In the genomic region with DNA sequence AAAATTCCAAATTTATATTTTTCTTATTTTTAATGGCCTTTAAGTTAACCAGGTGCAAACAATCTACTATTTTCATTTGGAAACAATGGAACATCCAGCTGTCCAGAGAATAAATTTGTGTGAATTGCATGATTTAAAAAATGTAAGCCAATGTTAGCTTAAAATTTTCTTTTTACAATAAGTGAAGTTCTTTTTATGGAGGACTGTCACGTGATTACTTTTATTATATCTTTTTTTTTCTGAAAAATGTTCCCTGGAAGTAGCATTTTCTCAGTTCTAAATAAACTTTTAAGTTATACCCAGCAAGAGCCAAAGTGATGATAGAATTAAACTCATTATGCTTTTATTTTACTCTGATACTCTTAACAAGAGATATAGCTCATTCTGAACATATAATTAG, we compare ENCODE assay signal across 33 cellular contexts.
DNase-seq lines count a peak whose midpoint lies in the region; ATAC-seq, FAIRE-seq and TF ChIP-seq lines count a peak whose summit lies in the region.
"Had no signal": no experiment of that assay in that cellular context is flagged by ENCODE, and none has a peak within 500 bp of the region (broad histone marks: within the 10 kb centered on the region; RNA-seq: fewer than 3 reads in every experiment).

No MANE protein-coding gene starts in this region.

- RAD21 ChIA-PET in GM12878 (lab: Charles Lee; ENCODE audit: unreplicated experiment) = no interaction called here

- H3K79me2 ChIP-seq in HepG2 (ENCODE audit: insufficient read depth, low read length) (no peaks in the 10 kb centered on the region), GM12878 (ENCODE audit: control insufficient read depth, insufficient read depth, low read length) (no peaks in the 10 kb centered on the region), K562 (ENCODE audit: control insufficient read depth, insufficient read depth, low read length) (no peaks in the 10 kb centered on the region)

- TF ChIP-seq POLR2A in HepG2 (IDR thresholded peaks at IDR 0.05; ENCODE audit: insufficient read depth in 1 of 2, low read depth in 2 of 2, low read length in 2 of 2) (no peak), right lobe of liver (IDR thresholded peaks at IDR 0.05) (no peak), GM12878 (IDR thresholded peaks at IDR 0.05; ENCODE audit: low read depth, low read length) (no peak), K562 (conservative IDR thresholded peaks at IDR 0.05) (no peak)

- SMC1A ChIA-PET in GM12878 (lab: Charles Lee; ENCODE audit: uncharacterized antibody, unreplicated experiment) = no interaction called here

- H3K27ac ChIP-seq in HepG2 (ENCODE audit: extremely low read length, insufficient read depth, low read length) (no peak overlapping the region), right lobe of liver (no peak overlapping the region), GM12878 (ENCODE audit: control insufficient read depth, insufficient read depth) (no peak overlapping the region), K562 (ENCODE audit: extremely low read depth, low read depth, low read length) (no peak overlapping the region)
- H3K27ac ChIP-seq: 22Rv1; A549; BLaER1; BLaER1 treated with 17β-estradiol and CSF1 and Interleukin-3, amounts not matched to agents 10 nM and 100 nM; C4-2B had no signal

- TF ChIP-seq CTCF in HepG2 (CRISPR knock-in tag; IDR thresholded peaks at IDR 0.05) = no peak
- TF ChIP-seq CTCF in right lobe of liver (IDR thresholded peaks at IDR 0.05) = no peak
- no peak for TF ChIP-seq CTCF in GM12878 (IDR thresholded peaks at IDR 0.05 in 2 of 3, conservative IDR thresholded peaks at IDR 0.05 in 1 of 3; ENCODE audit: control insufficient read depth in 2 of 3, extremely low read depth in 1 of 3, insufficient read depth in 1 of 3, low read depth in 3 of 3, low read length in 3 of 3)
- TF ChIP-seq CTCF in K562 (IDR thresholded peaks at IDR 0.05 in 2 of 3, conservative IDR thresholded peaks at IDR 0.05 in 1 of 3; ENCODE audit: insufficient read depth in 2 of 3, low read depth in 1 of 3, low read length in 3 of 3) = no peak

- no peak for TF ChIP-seq EP300 in HepG2 (IDR thresholded peaks at IDR 0.05; ENCODE audit: low read depth in 2 of 2, low read length in 2 of 2)
- no peak for TF ChIP-seq EP300 in HepG2 (CRISPR knock-in tag; IDR thresholded peaks at IDR 0.05; ENCODE audit: borderline replicate concordance)
- TF ChIP-seq EP300 in GM12878 (IDR thresholded peaks at IDR 0.05; ENCODE audit: borderline replicate concordance in 1 of 2, control insufficient read depth in 1 of 2, low read depth in 2 of 2, low read length in 2 of 2) = no peak
- TF ChIP-seq EP300 in K562 (IDR thresholded peaks at IDR 0.05; ENCODE audit: low read length) = no peak

- no peaks in the 10 kb centered on the region for H3K27me3 ChIP-seq in HepG2 (ENCODE audit: control insufficient read depth in 1 of 2, insufficient read depth in 2 of 2, low read length in 2 of 2)
- H3K27me3 ChIP-seq in right lobe of liver = no peaks in the 10 kb centered on the region
- H3K27me3 ChIP-seq in GM12878 (replicated peaks in 1 of 2; ENCODE audit: control insufficient read depth in 2 of 2, insufficient read depth in 2 of 2, low read length in 1 of 2) = no peaks in the 10 kb centered on the region
- H3K27me3 ChIP-seq in K562 (ENCODE audit: control insufficient read depth in 2 of 2, insufficient read depth in 2 of 2, low read length in 2 of 2) = no peaks in the 10 kb centered on the region
- H3K27me3 ChIP-seq: BE2C; BLaER1; BLaER1 treated with 17β-estradiol and CSF1 and Interleukin-3, amounts not matched to agents 10 nM and 100 nM had no signal

- FAIRE-seq in HepG2 (lab: Jason Lieb, UNC) (no peak), GM12878 (lab: Jason Lieb, UNC) (no peak), K562 (lab: Jason Lieb, UNC) (no peak)
- FAIRE-seq: A204.1, A549, D721Med had no signal

- no peak overlapping the region for H2AFZ ChIP-seq in HepG2 (ENCODE audit: low read length)
- H2AFZ ChIP-seq in GM12878 (ENCODE audit: control insufficient read depth, low read depth, low read length) = no peak overlapping the region
- H2AFZ ChIP-seq in K562 (ENCODE audit: low read depth, low read length) = no peak overlapping the region

- CTCF ChIA-PET in HepG2 (lab: Yijun Ruan, JAX; ENCODE audit: low intra/inter-chr PET ratio, low total read pairs) = no interaction called here
- CTCF ChIA-PET in GM12878 (lab: Yijun Ruan, JAX) = interaction anchor here (2.1 kb wide), 1 partner anchor 13 kb away, joined by 5 read pairs; no protein-coding TSS in a partner anchor
- CTCF ChIA-PET in K562 (lab: Yijun Ruan, JAX; ENCODE audit: low intra/inter-chr PET ratio) = no interaction called here

- H3K4me3 ChIP-seq in HepG2 (replicated peaks in 1 of 3; ENCODE audit: insufficient read depth in 1 of 3, low read depth in 2 of 3, low read length in 3 of 3) (no peak overlapping the region), right lobe of liver (no peak overlapping the region), GM12878 (no peak overlapping the region), K562 (no peak overlapping the region)
- H3K4me3 ChIP-seq: A549; BLaER1; BLaER1 treated with 17β-estradiol and CSF1 and Interleukin-3, amounts not matched to agents 10 nM and 100 nM had no signal

- H3K9ac ChIP-seq in HepG2 (ENCODE audit: insufficient read depth, low read depth, low read length) = no peak overlapping the region
- H3K9ac ChIP-seq in GM12878 (ENCODE audit: control insufficient read depth, insufficient read depth, low read length) = no peak overlapping the region
- no peak overlapping the region for H3K9ac ChIP-seq in K562 (ENCODE audit: insufficient read depth in 1 of 2, low read depth in 2 of 2, low read length in 2 of 2)
- H3K9ac ChIP-seq: BLaER1; BLaER1 treated with 17β-estradiol and CSF1 and Interleukin-3, amounts not matched to agents 10 nM and 100 nM had no signal

- POLR2A ChIA-PET in HepG2 (lab: Yijun Ruan, JAX) = no interaction called here
- POLR2A ChIA-PET in GM12878 (lab: Charles Lee) = no interaction called here
- POLR2A ChIA-PET in K562 (lab: Yijun Ruan, JAX) = no interaction called here

- H3K36me3 ChIP-seq in HepG2 (replicated peaks in 1 of 2; ENCODE audit: control insufficient read depth in 1 of 2, insufficient read depth in 2 of 2, low read length in 2 of 2) = no peaks in the 10 kb centered on the region
- no peaks in the 10 kb centered on the region for H3K36me3 ChIP-seq in right lobe of liver
- H3K36me3 ChIP-seq in GM12878 (ENCODE audit: control insufficient read depth in 2 of 2, insufficient read depth in 2 of 2, low read length in 1 of 2) = no peaks in the 10 kb centered on the region
- H3K36me3 ChIP-seq in K562 (ENCODE audit: control insufficient read depth, insufficient read depth, low read length) = no peaks in the 10 kb centered on the region
- H3K36me3 ChIP-seq: BE2C; BLaER1; BLaER1 treated with 17β-estradiol and CSF1 and Interleukin-3, amounts not matched to agents 10 nM and 100 nM had no signal

- no peaks in the 10 kb centered on the region for H3K9me1 ChIP-seq in K562 (ENCODE audit: control insufficient read depth, insufficient read depth, low read length)

- in situ Hi-C loops in HepG2 (cut with HindIII; ENCODE audit: extremely low pct_ligation_motif_present, low pct_unique_long_range_greater_than_20kb) = loop anchor here (10.0 kb wide), 1 partner anchor 1732 kb away; no protein-coding TSS in a partner anchor
- in situ Hi-C loops in GM12878 (cut with MboI) = no loop called here
- in situ Hi-C loops in K562 (cut with MboI) = no loop called here

- TF ChIP-seq RAD21 in HepG2 (CRISPR knock-in tag; IDR thresholded peaks at IDR 0.05) (no peak), GM12878 (IDR thresholded peaks at IDR 0.05; ENCODE audit: insufficient read depth, low read depth, low read length) (no peak), K562 (CRISPR knock-in tag; conservative IDR thresholded peaks at IDR 0.05 in 1 of 2, IDR thresholded peaks at IDR 0.05 in 1 of 2) (no peak)

- no peak for ATAC-seq in HepG2
- ATAC-seq in right lobe of liver = no peak
- no peak for ATAC-seq in GM12878
- no peak for ATAC-seq in K562
- ATAC-seq in HG03045 (IDR thresholded peaks at IDR 0.05; ENCODE audit: unreplicated experiment) = no peak
- ATAC-seq: A549; CD8-positive, alpha-beta T cell had no signal

- DNase-seq in HepG2 (ENCODE audit: low spot score) (no peak), right lobe of liver (no peak), GM12878 (ENCODE audit: low read depth, low spot score) (no peak), K562 (ENCODE audit: extremely low read depth in 1 of 4, low spot score in 3 of 4) (no peak), NCI-H2227 (lab: John Stamatoyannopoulos, UW; ENCODE audit: unreplicated experiment) (no peak)
- DNase-seq: 8988T; ACHN; AML-193; BE2C; C1 segment of cervical spinal cord; Caco-2; Calu3; CD4-positive, alpha-beta memory T cell; CD4-positive, alpha-beta T cell; CD4-positive, CD25-positive, alpha-beta regulatory T cell; CD8-positive, alpha-beta memory T cell; CD8-positive, alpha-beta T cell; COR-L47; DMS 273 treated with DMSO at 0.1 percent for 48 hours; DMS153; DMS53; DMS79; DMS79 treated with DMSO at 0.1 percent for 48 hours; DND-41; EL had no signal

- peaks cover 12% of the 10 kb centered on the region for H3K9me3 ChIP-seq in HepG2 (ENCODE audit: low read length)
- no peaks in the 10 kb centered on the region for H3K9me3 ChIP-seq in right lobe of liver
- no peaks in the 10 kb centered on the region for H3K9me3 ChIP-seq in GM12878 (replicated peaks; ENCODE audit: control insufficient read depth, insufficient read depth, low read length)
- H3K9me3 ChIP-seq in K562 (replicated peaks; ENCODE audit: control insufficient read depth, insufficient read depth, low read depth, low read length) = no peaks in the 10 kb centered on the region; the same call in 1 of the 2 replicates
- H3K9me3 ChIP-seq: A549; BE2C; BLaER1; BLaER1 treated with 17β-estradiol and CSF1 and Interleukin-3, amounts not matched to agents 10 nM and 100 nM; Caco-2 had no signal

- H4K20me1 ChIP-seq in HepG2 (ENCODE audit: insufficient read depth, low read length) (no peaks in the 10 kb centered on the region), GM12878 (ENCODE audit: control insufficient read depth, insufficient read depth) (no peaks in the 10 kb centered on the region), K562 (replicated peaks; ENCODE audit: control insufficient read depth, insufficient read depth, low read length) (no peaks in the 10 kb centered on the region)
- H4K20me1 ChIP-seq: BLaER1; BLaER1 treated with 17β-estradiol and CSF1 and Interleukin-3, amounts not matched to agents 10 nM and 100 nM had no signal

- BruUV-seq in HepG2 (replicated peaks; lab: Mats Ljungman, UMichigan) (no TSS peak), GM12878 (replicated peaks; lab: Mats Ljungman, UMichigan) (no TSS peak), K562 (replicated peaks; lab: Mats Ljungman, UMichigan) (no TSS peak)

- H3K4me2 ChIP-seq in HepG2 (ENCODE audit: low read depth, low read length) (no peak overlapping the region), GM12878 (ENCODE audit: control insufficient read depth, insufficient read depth) (no peak overlapping the region), K562 (ENCODE audit: insufficient read depth, low read length) (no peak overlapping the region)
- H3K4me2 ChIP-seq: A549; BLaER1; BLaER1 treated with 17β-estradiol and CSF1 and Interleukin-3, amounts not matched to agents 10 nM and 100 nM had no signal

- intact Hi-C loops in HepG2 (cut with micrococcal nuclease; ENCODE audit: unreplicated experiment) (no loop called here), right lobe of liver (cut with DNase I) (no loop called here), GM12878 (cut with micrococcal nuclease; ENCODE audit: unreplicated experiment) (no loop called here), K562 (cut with micrococcal nuclease) (no loop called here)

- H3K4me1 ChIP-seq in HepG2 (ENCODE audit: insufficient read depth, low read length) (no peaks in the 10 kb centered on the region), right lobe of liver (peaks cover 0 to 5% (median 0%) of the 10 kb centered on the region in 4 donors), GM12878 (ENCODE audit: control insufficient read depth, insufficient read depth, low read length) (no peaks in the 10 kb centered on the region), K562 (replicated peaks in 1 of 2; ENCODE audit: control insufficient read depth in 2 of 2, insufficient read depth in 2 of 2, low read length in 2 of 2) (no peaks in the 10 kb centered on the region)
- H3K4me1 ChIP-seq: A549, BE2C, Caco-2 had no signal

- WGBS in HepG2 (ENCODE audit: low lambda C conversion rate) = 0% methylated on average over 1 of the region's 1 CpG
- WGBS in right lobe of liver (ENCODE audit: insufficient coverage, low coverage, low lambda C conversion rate, missing lambda C conversion rate) = 57% methylated on average over 1 of the region's 1 CpG
- WGBS in GM12878 (ENCODE audit: insufficient coverage, insufficient replicate concordance, low lambda C conversion rate, missing lambda C conversion rate) = 0% methylated on average over 1 of the region's 1 CpG
- 0% methylated on average over 1 of the region's 1 CpG for WGBS in K562 (ENCODE audit: insufficient coverage, low coverage, missing lambda C conversion rate)

Comparison
In these comparisons a context has a peak if more than half of its experiments do, and no peak if none do; other contexts are left out.
1. Of the 241 proteins assayed by ChIP-seq in both HepG2 and K562: peak only in HepG2: RAD51; only in K562: TFE3; in both: none; in neither: 239.